ENCODE assay signal across 13 cellular contexts in genomic region chr7:116315803-116316202, GRCh38.
DNase-seq lines count a peak whose midpoint lies in the region; ATAC-seq and TF ChIP-seq lines count a peak whose summit lies in the region.
"Had no signal": no experiment of that assay in that cellular context is flagged by ENCODE, and none has a peak within 500 bp of the region (broad histone marks: within the 10 kb centered on the region; RNA-seq: fewer than 3 reads in every experiment).

No MANE protein-coding gene starts in this region.

- no CpG with 5 or more reads among the region's 3 CpGs for WGBS in neuronal stem cell (ENCODE audit: extremely low coverage in 2 of 2, insufficient read length in 2 of 2, insufficient replicate concordance in 1 of 2), 2 donors

- H3K27me3 ChIP-seq in Panc1 (ENCODE audit: control insufficient read depth, insufficient read depth, low read length) (no peaks in the 10 kb centered on the region), neuronal stem cell (ENCODE audit: control insufficient read depth in 3 of 3, insufficient read depth in 3 of 3, low read depth in 1 of 3, low read length in 3 of 3) (no peaks in the 10 kb centered on the region)

- H3K4ac ChIP-seq in neuronal stem cell (ENCODE audit: low read length) = no peak overlapping the region

- H3K14ac ChIP-seq in neuronal stem cell (ENCODE audit: low read length) = no peak overlapping the region

- H2BK12ac ChIP-seq in neuronal stem cell (ENCODE audit: low read length) = no peak overlapping the region

- H3K4me1 Mint-ChIP-seq in stimulated activated naive CD8-positive, alpha-beta T cell treated with anti-CD3 and anti-CD28 coated beads, Interleukin-15, amount 100 ng/mL, for 72 hours = no peaks in the 10 kb centered on the region

- H3K4me3 Mint-ChIP-seq in stimulated activated naive CD8-positive, alpha-beta T cell treated with anti-CD3 and anti-CD28 coated beads, Interleukin-15, amount 100 ng/mL, for 72 hours = no peak overlapping the region
- H3K4me3 Mint-ChIP-seq: activated T-cell treated with anti-CD3 and anti-CD28 coated beads, Interleukin-2, amount 50 U/mL, for 24 hours had no signal

- no peak overlapping the region for H3K4me3 ChIP-seq in Panc1 (ENCODE audit: low read depth in 2 of 2, low read length in 2 of 2)
- H3K4me3 ChIP-seq in neuronal stem cell (ENCODE audit: low read length in 2 of 2) = no peak overlapping the region
- H3K4me3 ChIP-seq: HAP-1 had no signal

- H4K91ac ChIP-seq in neuronal stem cell (ENCODE audit: low read depth, low read length, poor library complexity) = no peak overlapping the region

- no peak overlapping the region for H3K23ac ChIP-seq in neuronal stem cell (ENCODE audit: low read depth, low read length, poor library complexity)

- intact Hi-C loops in Panc1 (cut with micrococcal nuclease; ENCODE audit: unreplicated experiment) = loop anchor here (5.0 kb wide), 1 partner anchor 44 kb away; no protein-coding TSS in a partner anchor

- H3K27me3 Mint-ChIP-seq in stimulated activated naive CD8-positive, alpha-beta T cell treated with anti-CD3 and anti-CD28 coated beads, Interleukin-15, amount 100 ng/mL, for 72 hours = no peaks in the 10 kb centered on the region

- no peak for DNase-seq in Panc1 (ENCODE audit: low read depth, low spot score)
- no peak for DNase-seq in neuronal stem cell (ENCODE audit: low spot score)
- DNase-seq in NCI-H2227 (lab: John Stamatoyannopoulos, UW; ENCODE audit: unreplicated experiment) = no peak
- DNase-seq in NCI-H1694 (lab: John Stamatoyannopoulos, UW) = no peak
- no peak for DNase-seq in stimulated activated naive CD8-positive, alpha-beta T cell treated with anti-CD3 and anti-CD28 coated beads, Interleukin-15, amount 100 ng/mL, for 72 hours
- no peak for DNase-seq in SKM-1 (lab: John Stamatoyannopoulos, UW; ENCODE audit: unreplicated experiment)
- DNase-seq: activated T-cell treated with anti-CD3 and anti-CD28 coated beads, Interleukin-2, amount 50 U/mL, for 24 hours; Calu3; kidney; NCI-H1417 treated with DMSO at 0.1 percent for 48 hours had no signal

- H2BK5ac ChIP-seq in neuronal stem cell (ENCODE audit: low read length) = no peak overlapping the region

- CTCF ChIA-PET in Panc1 (lab: Charles Lee) = no interaction called here

- H3K27ac ChIP-seq in Panc1 (ENCODE audit: low read length) = peak overlapping the region; percentile 97
- H3K27ac ChIP-seq in neuronal stem cell (replicated peaks; ENCODE audit: low read length) = no peak overlapping the region

- H3K9me3 ChIP-seq in Panc1 (ENCODE audit: control insufficient read depth, insufficient read depth, low read depth, low read length) = peaks cover 30% of the 10 kb centered on the region; the same call in 1 of the 2 replicates
- H3K9me3 ChIP-seq in neuronal stem cell (replicated peaks in 1 of 2; ENCODE audit: control insufficient read depth in 2 of 2, insufficient read depth in 1 of 2, low read depth in 1 of 2, low read length in 2 of 2) = peaks cover 0 to 2% of the 10 kb centered on the region in 2 donors
- H3K9me3 ChIP-seq: HAP-1 had no signal

- in situ Hi-C loops in Panc1 (cut with HindIII; ENCODE audit: low pct_unique_long_range_greater_than_20kb, low sequenced_read_pairs) = no loop called here

- BruUV-seq in Panc1 (replicated peaks; lab: Mats Ljungman, UMichigan) = no TSS peak

- peak overlapping the region; percentile 88 for H2AFZ ChIP-seq in neuronal stem cell (ENCODE audit: low read length)

- no peak overlapping the region for H2AK5ac ChIP-seq in neuronal stem cell (ENCODE audit: low read depth, low read length)

- no peak overlapping the region for H3K9ac ChIP-seq in neuronal stem cell (ENCODE audit: low read depth, low read length, poor library complexity)

- peak; percentile 37 for ATAC-seq in GM18867 (IDR thresholded peaks at IDR 0.05; ENCODE audit: unreplicated experiment)
- ATAC-seq in GM21723 (IDR thresholded peaks at IDR 0.05; ENCODE audit: unreplicated experiment) = peak; percentile 41
- no peak for ATAC-seq in Panc1
- no peak for ATAC-seq in stimulated activated naive CD8-positive, alpha-beta T cell treated with anti-CD3 and anti-CD28 coated beads, Interleukin-15, amount 100 ng/mL, for 72 hours

- no peak overlapping the region for H3K27ac Mint-ChIP-seq in stimulated activated naive CD8-positive, alpha-beta T cell treated with anti-CD3 and anti-CD28 coated beads, Interleukin-15, amount 100 ng/mL, for 72 hours

- H2BK120ac ChIP-seq in neuronal stem cell (ENCODE audit: low read depth, low read length) = no peak overlapping the region

- no peak overlapping the region for H3K4me2 ChIP-seq in neuronal stem cell (ENCODE audit: insufficient read depth, low read length, poor library complexity, severe bottlenecking)

- H3K9me3 Mint-ChIP-seq in stimulated activated naive CD8-positive, alpha-beta T cell treated with anti-CD3 and anti-CD28 coated beads, Interleukin-15, amount 100 ng/mL, for 72 hours = peaks cover 0 to 3% of the 10 kb centered on the region in 2 donors
- H3K9me3 Mint-ChIP-seq: activated T-cell treated with anti-CD3 and anti-CD28 coated beads, Interleukin-2, amount 50 U/mL, for 24 hours had no signal

- H2BK15ac ChIP-seq in neuronal stem cell (ENCODE audit: low read length) = no peak overlapping the region

- H3K4me1 ChIP-seq in Panc1 (ENCODE audit: control insufficient read depth, insufficient read depth, low read length) (peaks cover 29% of the 10 kb centered on the region), neuronal stem cell (ENCODE audit: control insufficient read depth in 2 of 2, insufficient read depth in 1 of 2, low read depth in 1 of 2, low read length in 2 of 2) (peaks cover 2 to 15% of the 10 kb centered on the region in 2 donors)
- H3K4me1 ChIP-seq: HAP-1 had no signal

- no peaks in the 10 kb centered on the region for H3K79me1 ChIP-seq in neuronal stem cell (ENCODE audit: low read depth, low read length)

- H3K18ac ChIP-seq in neuronal stem cell (ENCODE audit: low read length) = no peak overlapping the region

- H4K8ac ChIP-seq in neuronal stem cell (ENCODE audit: low read depth, low read length) = no peak overlapping the region

- H3K36me3 ChIP-seq in Panc1 (ENCODE audit: control insufficient read depth, insufficient read depth, low read length) (no peaks in the 10 kb centered on the region), neuronal stem cell (replicated peaks in 1 of 2; ENCODE audit: control insufficient read depth in 2 of 2, insufficient read depth in 2 of 2, low read length in 2 of 2) (no peaks in the 10 kb centered on the region)
- H3K36me3 ChIP-seq: HAP-1 had no signal

- POLR2A ChIA-PET in Panc1 (lab: Charles Lee) = no interaction called here

- TF ChIP-seq CTCF in Panc1 (IDR thresholded peaks at IDR 0.05) = no peak

Comparison
In these comparisons a context has a peak if more than half of its experiments do, and no peak if none do; other contexts are left out.
1. ATAC-seq: peak in GM18867 (single experiment) and GM21723 (single experiment); none in Panc1 (single experiment) and stimulated activated naive CD8-positive, alpha-beta T cell treated with anti-CD3 and anti-CD28 coated beads, Interleukin-15, amount 100 ng/mL, for 72 hours (single experiment).